ENCODE assay signal across 1 cellular context in the genomic region with DNA sequence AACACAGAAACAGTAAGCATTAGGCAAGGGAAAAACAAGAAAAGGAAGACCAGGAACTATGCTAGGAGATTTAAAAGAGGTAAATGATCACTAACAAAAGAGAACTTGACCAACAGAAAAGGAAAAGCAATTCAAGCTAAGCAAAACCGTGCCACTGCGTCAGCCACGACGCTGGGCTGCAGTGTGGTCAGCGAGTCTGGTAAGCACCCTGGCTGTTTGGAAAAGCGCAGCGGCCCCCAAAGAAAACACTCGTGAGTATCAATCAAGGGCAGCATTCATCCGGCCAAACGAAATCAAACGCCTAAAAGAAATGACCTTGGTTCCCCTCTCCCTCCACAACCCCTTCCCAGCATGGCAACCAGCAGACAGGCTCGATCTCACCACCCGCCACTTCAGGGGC.
TF ChIP-seq lines count a peak whose summit lies in the region.

No MANE protein-coding gene starts in this region.

TF ChIP-seq in HepG2, 621 proteins besides CTCF, POLR2A, EP300 and RAD21:
- no peak for TF ChIP-seq ZNF839 (CRISPR knock-in tag; IDR thresholded peaks at IDR 0.05; ENCODE audit: borderline replicate concordance)
- TF ChIP-seq ZNF567 (CRISPR knock-in tag; IDR thresholded peaks at IDR 0.05; ENCODE audit: borderline replicate concordance): no peak
- TF ChIP-seq LBX2 (CRISPR knock-in tag; IDR thresholded peaks at IDR 0.05; ENCODE audit: borderline replicate concordance): no peak
- no peak for TF ChIP-seq CBX5 (CRISPR knock-in tag; IDR thresholded peaks at IDR 0.05; ENCODE audit: borderline replicate concordance)
- TF ChIP-seq HOXA3 (CRISPR knock-in tag; IDR thresholded peaks at IDR 0.05): no peak
- TF ChIP-seq HOXA5 (CRISPR knock-in tag; IDR thresholded peaks at IDR 0.05): no peak
- no peak for TF ChIP-seq ZNF24 (IDR thresholded peaks at IDR 0.05)
- TF ChIP-seq MIER2 (CRISPR knock-in tag; IDR thresholded peaks at IDR 0.05): no peak
- no peak for TF ChIP-seq SIX4 (CRISPR knock-in tag; IDR thresholded peaks at IDR 0.05)
- TF ChIP-seq MXD3 (CRISPR knock-in tag; IDR thresholded peaks at IDR 0.05): no peak
- no peak for TF ChIP-seq MEIS2 (CRISPR knock-in tag; IDR thresholded peaks at IDR 0.05)
- TF ChIP-seq TARDBP (CRISPR knock-in tag; IDR thresholded peaks at IDR 0.05): no peak
- TF ChIP-seq MZF1 (CRISPR knock-in tag; IDR thresholded peaks at IDR 0.05; ENCODE audit: borderline replicate concordance): no peak
TF ChIP-seq in HepG2: peak in this region for 0.
